18 cellular contexts compared by ENCODE assay signal in the genomic region with DNA sequence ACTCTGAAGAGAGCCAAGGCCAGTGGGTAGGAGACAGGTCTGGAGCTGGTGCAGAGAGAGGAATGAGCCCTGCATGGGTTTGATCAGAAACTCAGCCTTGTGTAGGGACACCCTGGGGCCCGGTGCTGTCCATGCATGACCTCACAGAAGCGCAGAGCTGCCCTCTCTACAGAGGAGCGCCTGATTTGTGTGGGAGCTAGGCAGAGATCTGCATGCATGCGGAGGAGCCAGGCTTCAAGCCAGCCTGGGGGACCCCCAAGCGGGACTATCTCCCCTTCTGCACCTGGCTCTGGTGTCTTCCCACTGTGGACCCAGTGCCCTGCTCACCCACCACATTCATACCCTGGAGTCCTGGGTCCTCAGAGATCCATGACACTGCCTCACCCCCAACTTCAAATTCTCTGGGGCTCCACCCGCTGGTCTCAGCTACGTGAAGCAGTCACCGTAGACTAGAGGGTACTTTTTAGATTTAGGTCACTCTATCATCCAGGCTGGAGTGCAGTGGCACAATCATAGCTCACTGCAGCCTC. TPM values are rescaled to one million over a fixed set of nuclear protein-coding genes. Genes with fewer than 3 reads are reported as not detected.
"Had no signal": no experiment of that assay in that cellular context is flagged by ENCODE, and none has a peak within 500 bp of the region (broad histone marks: within the 10 kb centered on the region; RNA-seq: fewer than 3 reads in every experiment).

No MANE protein-coding gene starts in this region.

- H3K4me3 Mint-ChIP-seq: activated naive CD4-positive, alpha-beta T cell treated with anti-CD3 and anti-CD28 coated beads, Interleukin-2, amount 10 ng/mL, durations not matched to agents 7 days and 5 days; activated T-helper 17 cell treated with anti-CD3 and anti-CD28 coated beads, Interleukin-2, amount 50 U/mL, for 72 hours; endodermal cell; natural killer cell treated with Interleukin-12 subunit alpha and Interleukin-12 subunit beta and Interleukin-15 and Interleukin-18, amount 100 ng/mL, for 72 hours; stimulated activated memory B cell treated with anti-CD40 and anti-IgM and Interleukin-4, amounts not matched to agents 10 μg/mL and 1 μg/mL and 100 μg/mL, for 72 hours; T-helper 1 cell treated with Interleukin-12 subunit alpha and Interleukin-12 subunit beta and Interleukin-4 antibody, amounts not matched to agents 30 μg/mL and 1 μg/mL, for 36 hours had no signal

- H3K9me3 ChIP-seq: psoas muscle, sigmoid colon, tibial artery had no signal

- FAIRE-seq: astrocyte, bronchial epithelial cell, islet of Langerhans had no signal

- H3K27ac ChIP-seq: dorsolateral prefrontal cortex, psoas muscle, sigmoid colon, tibial artery, WERI-Rb-1 had no signal

- DNase-seq: activated CD4-positive, alpha-beta T cell treated with anti-CD3 and anti-CD28 coated beads, Interleukin-2, amount 50 U/mL, for 48 hours; activated naive CD4-positive, alpha-beta T cell treated with anti-CD3 and anti-CD28 coated beads, Interleukin-2, amount 10 ng/mL, durations not matched to agents 7 days and 5 days; dorsolateral prefrontal cortex; endodermal cell; erythroblast; mesendoderm; sigmoid colon; stimulated activated CD4-positive, alpha-beta T cell treated with anti-CD3 and anti-CD28 coated beads, Interleukin-12 subunit alpha, Interleukin-12 subunit beta, amount 100 ng/mL, for 4 hours; tibial artery had no signal

- H3K36me3 Mint-ChIP-seq: activated naive CD4-positive, alpha-beta T cell treated with anti-CD3 and anti-CD28 coated beads, Interleukin-2, amount 10 ng/mL, durations not matched to agents 7 days and 5 days; natural killer cell treated with Interleukin-12 subunit alpha and Interleukin-12 subunit beta and Interleukin-15 and Interleukin-18, amount 100 ng/mL, for 72 hours; stimulated activated memory B cell treated with anti-CD40 and anti-IgM and Interleukin-4, amounts not matched to agents 10 μg/mL and 1 μg/mL and 100 μg/mL, for 72 hours had no signal

- H3K27ac Mint-ChIP-seq: activated naive CD4-positive, alpha-beta T cell treated with anti-CD3 and anti-CD28 coated beads, Interleukin-2, amount 10 ng/mL, durations not matched to agents 7 days and 5 days; activated T-helper 17 cell treated with anti-CD3 and anti-CD28 coated beads, Interleukin-2, amount 50 U/mL, for 72 hours; endodermal cell; natural killer cell treated with Interleukin-12 subunit alpha and Interleukin-12 subunit beta and Interleukin-15 and Interleukin-18, amount 100 ng/mL, for 72 hours; stimulated activated memory B cell treated with anti-CD40 and anti-IgM and Interleukin-4, amounts not matched to agents 10 μg/mL and 1 μg/mL and 100 μg/mL, for 72 hours; T-helper 1 cell treated with Interleukin-12 subunit alpha and Interleukin-12 subunit beta and Interleukin-4 antibody, amounts not matched to agents 30 μg/mL and 1 μg/mL, for 36 hours had no signal

- H3K27me3 Mint-ChIP-seq: activated T-helper 17 cell treated with anti-CD3 and anti-CD28 coated beads, Interleukin-2, amount 50 U/mL, for 72 hours had no signal

- H3K36me3 ChIP-seq: sigmoid colon, tibial artery, WERI-Rb-1 had no signal

- H3K27me3 ChIP-seq: dorsolateral prefrontal cortex, sigmoid colon, tibial artery had no signal

- H3K4me3 ChIP-seq: dorsolateral prefrontal cortex, psoas muscle, sigmoid colon, tibial artery had no signal

- ATAC-seq: activated T-helper 17 cell treated with anti-CD3 and anti-CD28 coated beads, Interleukin-2, amount 50 U/mL, for 72 hours; psoas muscle; stimulated activated memory B cell treated with anti-CD40 and anti-IgM and Interleukin-4, amounts not matched to agents 10 μg/mL and 1 μg/mL and 100 μg/mL, for 72 hours had no signal

- H3K9me3 Mint-ChIP-seq: activated naive CD4-positive, alpha-beta T cell treated with anti-CD3 and anti-CD28 coated beads, Interleukin-2, amount 10 ng/mL, durations not matched to agents 7 days and 5 days; activated T-helper 17 cell treated with anti-CD3 and anti-CD28 coated beads, Interleukin-2, amount 50 U/mL, for 72 hours; endodermal cell; natural killer cell treated with Interleukin-12 subunit alpha and Interleukin-12 subunit beta and Interleukin-15 and Interleukin-18, amount 100 ng/mL, for 72 hours; stimulated activated memory B cell treated with anti-CD40 and anti-IgM and Interleukin-4, amounts not matched to agents 10 μg/mL and 1 μg/mL and 100 μg/mL, for 72 hours; T-helper 1 cell treated with Interleukin-12 subunit alpha and Interleukin-12 subunit beta and Interleukin-4 antibody, amounts not matched to agents 30 μg/mL and 1 μg/mL, for 36 hours had no signal

RNA-seq across cellular contexts. Expression of a gene that starts 2.6 kb away (rescaled TPM):
- total RNA-seq: activated T-helper 17 cell treated with anti-CD3 and anti-CD28 coated beads, Interleukin-2, amount 50 U/mL, for 72 hours; astrocyte; endodermal cell; natural killer cell treated with Interleukin-12 subunit alpha and Interleukin-12 subunit beta and Interleukin-15 and Interleukin-18, amount 100 ng/mL, for 72 hours; sigmoid colon had no signal
